Comparison of ENCODE assay signal across 11 cellular contexts in genomic region chr6:134145786-134146185, GRCh38.
DNase-seq lines count a peak whose midpoint lies in the region; ATAC-seq and TF ChIP-seq lines count a peak whose summit lies in the region.
"Had no signal": no experiment of that assay in that cellular context is flagged by ENCODE, and none has a peak within 500 bp of the region (broad histone marks: within the 10 kb centered on the region; RNA-seq: fewer than 3 reads in every experiment).

No MANE protein-coding gene starts in this region.

- H3K4me1 ChIP-seq in lower lobe of right lung = no peaks in the 10 kb centered on the region

- H3K27ac ChIP-seq in lower lobe of right lung = no peak overlapping the region

- no peaks in the 10 kb centered on the region for H3K36me3 ChIP-seq in lower lobe of right lung

- H3K4me3 ChIP-seq in astrocyte of the spinal cord (ENCODE audit: low read depth, low read length) (no peak overlapping the region), lower lobe of right lung (no peak overlapping the region)

- DNase-seq in NCI-H748 (lab: John Stamatoyannopoulos, UW; ENCODE audit: unreplicated experiment) (peak; percentile 40), astrocyte of the spinal cord (ENCODE audit: low read depth, low spot score) (peak; percentile 40), posterior vena cava (ENCODE audit: low spot score) (peak; percentile 47), lower lobe of right lung (no peak), NCI-H524 treated with DMSO at 0.1 percent for 48 hours (lab: John Stamatoyannopoulos, UW) (no peak)
- DNase-seq: DND-41, NCI-H1930, SW 1271 had no signal

- H3K27me3 ChIP-seq in lower lobe of right lung (ENCODE audit: low read depth) = no peaks in the 10 kb centered on the region

- TF ChIP-seq CTCF in astrocyte of the spinal cord (IDR thresholded peaks at IDR 0.05; ENCODE audit: low read depth, low read length) (no peak), lower lobe of right lung (IDR thresholded peaks at IDR 0.05) (no peak)

- ATAC-seq in HG02798 (IDR thresholded peaks at IDR 0.05; ENCODE audit: poor library complexity, unreplicated experiment) (peak; percentile 60), HG02973 (IDR thresholded peaks at IDR 0.05; ENCODE audit: unreplicated experiment) (no peak), lower lobe of right lung (no peak), HG03280 (IDR thresholded peaks at IDR 0.05; ENCODE audit: unreplicated experiment) (no peak)

- in situ Hi-C loops in astrocyte of the spinal cord (cut with HindIII; ENCODE audit: low sequenced_read_pairs) = no loop called here

- intact Hi-C loops in posterior vena cava (cut with DNase I) (no loop called here), lower lobe of right lung (cut with DNase I) (no loop called here)

- no peaks in the 10 kb centered on the region for H3K9me3 ChIP-seq in lower lobe of right lung

Comparison
In these comparisons a context has a peak if more than half of its experiments do, and no peak if none do; other contexts are left out.
1. DNase-seq: peak in NCI-H748 (single experiment), astrocyte of the spinal cord (single experiment) and posterior vena cava (single experiment); none in lower lobe of right lung (single experiment) and NCI-H524 treated with DMSO at 0.1 percent for 48 hours (single experiment).